ENCODE assay signal across 11 cellular contexts in genomic region chr15:33152502-33153109, GRCh38.
DNase-seq lines count a peak whose midpoint lies in the region; ATAC-seq and TF ChIP-seq lines count a peak whose summit lies in the region.
"Had no signal": no experiment of that assay in that cellular context is flagged by ENCODE, and none has a peak within 500 bp of the region (broad histone marks: within the 10 kb centered on the region; RNA-seq: fewer than 3 reads in every experiment).

No MANE protein-coding gene starts in this region.

- H3K4me3 ChIP-seq in choroid plexus epithelial cell (ENCODE audit: low read depth, low read length) = no peak overlapping the region
- H3K4me3 ChIP-seq: SK-N-MC had no signal

- DNase-seq in AG08395 (ENCODE audit: low spot score) (peak; percentile 41), NOMO-1 treated with DMSO at 0.1 percent for 48 hours (lab: John Stamatoyannopoulos, UW; ENCODE audit: unreplicated experiment) (peak; percentile 91), choroid plexus epithelial cell (ENCODE audit: low read depth) (peak; percentile 66), midbrain (lab: John Stamatoyannopoulos, UW) (peak; percentile 49)
- DNase-seq: effector CD4-positive, alpha-beta T cell; stimulated activated CD4-positive, alpha-beta T cell treated with anti-CD3 and anti-CD28 coated beads, Interleukin-2, amount 100 ng/mL, for 48 hours had no signal

- ATAC-seq in HG03442 (IDR thresholded peaks at IDR 0.05; ENCODE audit: unreplicated experiment) = no peak
- no peak for ATAC-seq in GM21528 (IDR thresholded peaks at IDR 0.05; ENCODE audit: low FRiP score, unreplicated experiment)
- no peak for ATAC-seq in HG02642 (IDR thresholded peaks at IDR 0.05; ENCODE audit: poor library complexity, unreplicated experiment)
- no peak for ATAC-seq in GM19467 (IDR thresholded peaks at IDR 0.05; ENCODE audit: unreplicated experiment)

- no peak for TF ChIP-seq CTCF in choroid plexus epithelial cell (conservative IDR thresholded peaks at IDR 0.05; ENCODE audit: low read depth, low read length)

Comparison
In these comparisons a context has a peak if more than half of its experiments do, and no peak if none do; other contexts are left out.
1. DNase-seq: peak in every context shown above with its lines; median percentile 91 in NOMO-1 treated with DMSO at 0.1 percent for 48 hours; 66 in choroid plexus epithelial cell; 49 in midbrain; 41 in AG08395.